8 cellular contexts compared by ENCODE assay signal in the genomic region with DNA sequence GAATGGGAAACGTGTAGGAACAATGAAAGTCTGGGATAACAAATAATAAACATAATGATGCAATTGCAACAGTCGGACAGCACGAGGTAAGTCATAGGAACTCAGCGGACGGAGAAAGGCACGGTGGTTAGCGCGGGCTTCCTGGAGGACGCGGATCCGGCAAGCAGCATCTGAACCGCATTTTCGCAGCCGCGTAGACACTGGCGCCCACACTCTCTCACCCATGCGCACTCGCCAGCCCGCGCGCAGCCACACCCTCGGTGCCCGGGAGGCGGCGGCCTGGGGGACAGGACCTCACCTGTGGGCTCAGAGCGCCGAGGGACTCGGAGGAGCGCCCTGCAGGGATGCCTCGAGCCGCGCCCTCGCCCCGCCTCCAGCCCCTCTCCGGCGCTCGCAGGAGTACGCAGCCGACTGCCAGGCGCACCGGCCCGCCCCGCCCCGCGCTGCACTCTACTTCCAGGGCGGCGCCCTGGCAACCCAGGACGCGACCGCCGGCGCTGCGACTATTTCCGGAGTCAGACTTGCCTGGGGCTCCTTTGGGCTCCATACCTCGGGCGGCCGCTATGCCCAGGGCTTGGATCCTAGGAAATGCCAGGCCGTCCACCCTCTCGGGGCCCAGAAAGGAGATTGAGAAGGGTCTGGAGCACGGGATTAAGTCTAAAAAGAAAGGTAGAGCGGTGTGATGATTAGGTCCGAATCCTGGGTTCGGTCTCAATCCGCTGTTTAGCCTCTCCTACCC. TPM values are rescaled to one million over a fixed set of nuclear protein-coding genes. Genes with fewer than 3 reads are reported as not detected.
DNase-seq lines count a peak whose midpoint lies in the region; ATAC-seq, FAIRE-seq and TF ChIP-seq lines count a peak whose summit lies in the region.

TTLL1 (minus strand) TSS at position 413 of the 739 bp plus-strand sequence. CDS start 13,805 bp downstream, outside the sequence.

- peak within 1 kb of the TSS; percentile 77 for H3K27ac Mint-ChIP-seq in central memory CD8-positive, alpha-beta T cell (ENCODE audit: low read depth)

- TF ChIP-seq CTCF in 22Rv1 (IDR thresholded peaks at IDR 0.05) (no peak), kidney (IDR thresholded peaks at IDR 0.05; ENCODE audit: borderline replicate concordance, extremely low read depth, insufficient read depth) (no peak)

- H3K4me3 ChIP-seq in kidney (ENCODE audit: low read length in 2 of 2), result peak within 1 kb of the TSS; percentile 79 to 88

- intact Hi-C loops in kidney (cut with DNase I), result no loop called here

- no peaks in the 10 kb centered on the region for H3K9me3 ChIP-seq in kidney (ENCODE audit: control insufficient read depth in 1 of 2, low read length in 2 of 2)

- H3K36me3 ChIP-seq in kidney (ENCODE audit: control insufficient read depth in 1 of 2, insufficient read depth in 2 of 2, low read length in 2 of 2), result no peaks in the 10 kb centered on the region

- FAIRE-seq in kidney (lab: Jason Lieb, UNC), result no peak

- peaks cover 27% of the 10 kb centered on the region for H3K4me1 Mint-ChIP-seq in central memory CD8-positive, alpha-beta T cell

- H3K27ac ChIP-seq in 22Rv1 (peak within 1 kb of the TSS; percentile 78), kidney (ENCODE audit: low read depth in 2 of 2, low read length in 2 of 2) (no peak within 1 kb of the TSS)

- peak within 1 kb of the TSS in 1 of 2 donors; percentile 71 for H3K9ac ChIP-seq in kidney (ENCODE audit: low read length in 2 of 2)

- H3K36me3 Mint-ChIP-seq in central memory CD8-positive, alpha-beta T cell (ENCODE audit: insufficient read depth), result peaks cover 8% of the 10 kb centered on the region

- no peaks in the 10 kb centered on the region for H3K27me3 Mint-ChIP-seq in central memory CD8-positive, alpha-beta T cell

- H3K4me1 ChIP-seq in kidney (ENCODE audit: control insufficient read depth in 1 of 2, insufficient read depth in 1 of 2, low read depth in 1 of 2, low read length in 2 of 2), result peaks cover 0 to 3% of the 10 kb centered on the region in 2 donors

- ATAC-seq in GM18517 (IDR thresholded peaks at IDR 0.05; ENCODE audit: unreplicated experiment) (peak; percentile 67), HG03095 (IDR thresholded peaks at IDR 0.05; ENCODE audit: unreplicated experiment) (peak; percentile 60)
- ATAC-seq in central memory CD8-positive, alpha-beta T cell (replicated peaks; ENCODE audit: extremely low read depth, poor library complexity, severe bottlenecking), result peak; percentile 75

- DNase-seq in NCI-H226, result peak; percentile 79
- DNase-seq in activated CD4-positive, CD25-positive, alpha-beta regulatory T cell treated with anti-CD3 and anti-CD28 coated beads, Interleukin-2, amount 50 U/mL, for 16 hours (ENCODE audit: low read depth, low spot score), result peak; percentile 76
- peak; percentile 74 to 77 for DNase-seq in central memory CD8-positive, alpha-beta T cell (ENCODE audit: low spot score in 2 of 2)
- DNase-seq in kidney, result peak; percentile 95
- peak; percentile 95 for DNase-seq in stimulated activated CD4-positive, alpha-beta T cell treated with anti-CD3 and anti-CD28 coated beads, Interleukin-15, amount 100 ng/mL, for 24 hours

- H3K4me3 Mint-ChIP-seq in central memory CD8-positive, alpha-beta T cell, result peak within 1 kb of the TSS; percentile 81

- no peaks in the 10 kb centered on the region for H3K9me3 Mint-ChIP-seq in central memory CD8-positive, alpha-beta T cell

RNA-seq across cellular contexts. Expression of gene TTLL1, which starts in this region (rescaled TPM):
- total RNA-seq in kidney, result 8.4 TPM
- 11.5 TPM for polyA plus RNA-seq in kidney (ENCODE audit: insufficient read depth, low read depth, low replicate concordance)
